ENCODE assay signal across 8 cellular contexts in the genomic region with DNA sequence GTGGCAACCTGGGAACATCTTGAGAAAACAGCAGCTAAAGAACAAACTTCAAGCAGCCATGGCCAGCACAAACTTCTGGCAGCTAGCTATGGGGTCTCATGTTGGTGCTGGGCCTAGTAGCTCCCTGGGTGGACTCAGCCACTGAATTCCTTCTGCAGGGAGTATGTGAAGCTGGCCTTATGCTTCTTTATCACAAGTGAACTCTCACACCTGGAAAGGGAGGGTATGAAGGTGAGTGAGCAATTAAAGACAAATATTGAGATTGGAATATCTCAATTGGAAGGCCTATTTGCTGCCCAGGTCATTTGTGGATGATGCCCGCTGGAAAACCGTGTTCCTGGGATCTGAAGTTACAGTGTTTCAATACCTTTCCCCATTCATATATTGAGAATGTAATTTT.
"Had no signal": no experiment of that assay in that cellular context is flagged by ENCODE, and none has a peak within 500 bp of the region (broad histone marks: within the 10 kb centered on the region; RNA-seq: fewer than 3 reads in every experiment).

No MANE protein-coding gene starts in this region.

- H3K4me3 Mint-ChIP-seq: GM23338, H9 had no signal

- H3K9me3 Mint-ChIP-seq: GM23338 had no signal

- H3K27ac Mint-ChIP-seq: GM23338, H9 had no signal

- DNase-seq: H9, HCEC 1CT had no signal

- H3K9ac ChIP-seq: KMS-11 had no signal

- H3K27ac ChIP-seq: HL-60, KMS-11 had no signal

- ATAC-seq: GM23338, HepG2, K562 had no signal

- H3K4me2 ChIP-seq: GM23338, KMS-11 had no signal

- H3K4me3 ChIP-seq: GM23338, K562 had no signal

- H3K4me1 Mint-ChIP-seq: H9 had no signal

- FAIRE-seq: H54, HepG2, K562 had no signal

- H2AFZ ChIP-seq: GM23338 had no signal
